16 cellular contexts compared by ENCODE assay signal in the genomic region with DNA sequence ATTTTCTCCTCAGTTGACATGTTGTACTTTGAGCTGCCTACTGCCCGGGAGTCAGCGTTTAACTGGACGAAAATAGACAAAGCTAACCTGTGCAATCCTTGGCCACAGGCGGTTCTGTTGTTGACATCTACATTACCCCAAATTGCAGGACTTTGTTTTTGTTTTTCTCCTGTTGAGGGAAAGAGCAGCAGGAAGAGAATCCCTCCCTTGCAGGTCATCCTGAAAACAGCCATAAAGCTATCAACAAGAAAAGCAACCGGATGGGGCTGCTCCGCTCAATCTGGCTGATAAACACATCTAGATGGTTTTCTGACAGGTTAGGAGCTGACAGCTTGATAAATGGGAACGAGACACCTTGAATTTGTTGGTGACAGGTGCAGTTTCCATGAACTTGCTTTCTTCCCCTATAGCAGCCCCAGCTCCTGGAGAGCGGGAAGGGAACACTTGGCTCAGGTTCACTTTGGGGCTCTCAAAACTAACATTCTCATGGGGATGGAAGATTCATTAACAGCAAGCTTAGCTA.
"Had no signal": no experiment of that assay in that cellular context is flagged by ENCODE, and none has a peak within 500 bp of the region (broad histone marks: within the 10 kb centered on the region; RNA-seq: fewer than 3 reads in every experiment).

No MANE protein-coding gene starts in this region.

- H3K27ac ChIP-seq: heart left ventricle, neutrophil, suprapubic skin, thyroid gland had no signal

- H3K9me3 ChIP-seq: heart left ventricle, neutrophil, suprapubic skin, thyroid gland had no signal

- H3K36me3 ChIP-seq: heart left ventricle, neutrophil, suprapubic skin, thyroid gland had no signal

- H3K27me3 ChIP-seq: heart left ventricle, suprapubic skin, thyroid gland had no signal

- ATAC-seq: esophagus mucosa; heart left ventricle; left ventricle myocardium superior; natural killer cell treated with Interleukin-12 subunit alpha and Interleukin-12 subunit beta and Interleukin-15 and Interleukin-18, amount 100 ng/mL, for 72 hours; stimulated activated naive CD8-positive, alpha-beta T cell treated with anti-CD3 and anti-CD28 coated beads, Interleukin-15, Interleukin-2, amounts not matched to agents 100 U/mL and 50 U/mL, for 24 hours had no signal

- H3K4me1 ChIP-seq: suprapubic skin had no signal

- H3K4me3 ChIP-seq: heart left ventricle, lung, smooth muscle cell, suprapubic skin, thyroid gland had no signal

- DNase-seq: effector memory CD4-positive, alpha-beta T cell; heart left ventricle; hypothalamus; left ventricle myocardium superior; mesenchymal stem cell; midbrain; posterior cingulate gyrus; stimulated activated CD4-positive, alpha-beta T cell treated with anti-CD3 and anti-CD28 coated beads, Interleukin-2, amount 100 ng/mL, for 48 hours; stimulated activated naive CD8-positive, alpha-beta T cell treated with anti-CD3 and anti-CD28 coated beads, Interleukin-15, Interleukin-2, amounts not matched to agents 100 U/mL and 50 U/mL, for 24 hours; thyroid gland had no signal
